ENCODE assay signal across 8 cellular contexts in genomic region chr7:43721193-43721806, GRCh38. TPM values are rescaled to one million over a fixed set of nuclear protein-coding genes. Genes with fewer than 3 reads are reported as not detected.
DNase-seq lines count a peak whose midpoint lies in the region; ATAC-seq, FAIRE-seq and TF ChIP-seq lines count a peak whose summit lies in the region.

No MANE protein-coding gene starts in this region.

- no peaks in the 10 kb centered on the region for H3K27me3 Mint-ChIP-seq in activated naive CD8-positive, alpha-beta T cell
- no peaks in the 10 kb centered on the region for H3K27me3 Mint-ChIP-seq in activated naive CD8-positive, alpha-beta T cell treated with anti-CD3 and anti-CD28 coated beads for 36 hours

- H4K20me1 ChIP-seq in GM12878 (ENCODE audit: control insufficient read depth, insufficient read depth) = no peaks in the 10 kb centered on the region; the same call in 1 of the 2 replicates

- H3K36me3 ChIP-seq in GM12878 (ENCODE audit: control insufficient read depth in 2 of 2, insufficient read depth in 2 of 2, low read length in 1 of 2) = peaks cover 3 to 4% of the 10 kb centered on the region in 2 experiments; a peak in 3 of 4 replicates
- H3K36me3 ChIP-seq in left lung = no peaks in the 10 kb centered on the region
- no peaks in the 10 kb centered on the region for H3K36me3 ChIP-seq in suprapubic skin

- TF ChIP-seq POLR2A in GM12878 (IDR thresholded peaks at IDR 0.05; ENCODE audit: low read depth, low read length) (no peak), suprapubic skin (IDR thresholded peaks at IDR 0.05) (no peak)

- in situ Hi-C loops in GM12878 (cut with MboI) = loop anchor here (5.0 to 10.0 kb wide), 3 partner anchors 116 to 786 kb away; partner anchors contain the start of genes MRPL32, PSMA2 and STK17A

- H3K36me3 Mint-ChIP-seq in activated naive CD8-positive, alpha-beta T cell = peaks cover 2% of the 10 kb centered on the region
- H3K36me3 Mint-ChIP-seq in activated naive CD8-positive, alpha-beta T cell treated with anti-CD3 and anti-CD28 coated beads for 36 hours = peaks cover 40% of the 10 kb centered on the region
- H3K36me3 Mint-ChIP-seq in stimulated activated effector memory CD8-positive, alpha-beta T cell treated with anti-CD3 and anti-CD28 coated beads, Interleukin-12 subunit alpha, Interleukin-12 subunit beta, amount 100 ng/mL, for 72 hours = peaks cover 19% of the 10 kb centered on the region

- 50% methylated on average over 2 of the region's 2 CpGs for WGBS in GM12878 (ENCODE audit: insufficient coverage, insufficient replicate concordance, low lambda C conversion rate, missing lambda C conversion rate)
- WGBS in suprapubic skin = 39% methylated on average over 2 of the region's 2 CpGs

- no peak overlapping the region for H3K4me3 Mint-ChIP-seq in activated naive CD8-positive, alpha-beta T cell
- H3K4me3 Mint-ChIP-seq in activated naive CD8-positive, alpha-beta T cell treated with anti-CD3 and anti-CD28 coated beads for 36 hours = no peak overlapping the region
- no peak overlapping the region for H3K4me3 Mint-ChIP-seq in stimulated activated effector memory CD8-positive, alpha-beta T cell treated with anti-CD3 and anti-CD28 coated beads, Interleukin-12 subunit alpha, Interleukin-12 subunit beta, amount 100 ng/mL, for 72 hours

- peak; percentile 68 for TF ChIP-seq RAD21 in GM12878 (IDR thresholded peaks at IDR 0.05; ENCODE audit: insufficient read depth, low read depth, low read length)

- TF ChIP-seq EP300 in GM12878 (IDR thresholded peaks at IDR 0.05; ENCODE audit: borderline replicate concordance in 1 of 2, control insufficient read depth in 1 of 2, low read depth in 2 of 2, low read length in 2 of 2) (no peak), suprapubic skin (IDR thresholded peaks at IDR 0.05) (no peak)

- POLR2A ChIA-PET in GM12878 (lab: Charles Lee) = interaction anchor here (0.6 to 2.8 kb wide), 6 partner anchors 9 to 139 kb away, joined by 3 to 10 read pairs (median 3); partner anchors contain the start of gene STK17A

- no peak overlapping the region for H3K27ac ChIP-seq in GM12878 (ENCODE audit: control insufficient read depth, insufficient read depth)
- no peak overlapping the region for H3K27ac ChIP-seq in left lung
- no peak overlapping the region for H3K27ac ChIP-seq in suprapubic skin

- peaks cover 82% of the 10 kb centered on the region for H3K79me2 ChIP-seq in GM12878 (ENCODE audit: control insufficient read depth, insufficient read depth, low read length)

- TF ChIP-seq CTCF in GM12878 (IDR thresholded peaks at IDR 0.05 in 2 of 3, conservative IDR thresholded peaks at IDR 0.05 in 1 of 3; ENCODE audit: control insufficient read depth in 2 of 3, extremely low read depth in 1 of 3, insufficient read depth in 1 of 3, low read depth in 3 of 3, low read length in 3 of 3) (peak; percentile 40 to 64 (median 44); a peak in 5 of 6 replicates), left lung (IDR thresholded peaks at IDR 0.05) (peak; percentile 53 to 55), suprapubic skin (IDR thresholded peaks at IDR 0.05) (peak in 1 of 2 donors; percentile 42)

- H3K4me2 ChIP-seq in GM12878 (ENCODE audit: control insufficient read depth, insufficient read depth) = no peak overlapping the region

- no peak for DNase-seq in activated naive CD8-positive, alpha-beta T cell treated with anti-CD3 and anti-CD28 coated beads for 36 hours
- DNase-seq in NCI-H2029 (lab: John Stamatoyannopoulos, UW) (peak; percentile 38), GM12878 (ENCODE audit: low read depth, low spot score) (no peak), left lung (no peak), suprapubic skin (ENCODE audit: low spot score in 2 of 2) (no peak), GDM1 (lab: John Stamatoyannopoulos, UW) (no peak)
- no peak for DNase-seq in stimulated activated effector memory CD8-positive, alpha-beta T cell treated with anti-CD3 and anti-CD28 coated beads, Interleukin-12 subunit alpha, Interleukin-12 subunit beta, amount 100 ng/mL, for 72 hours (ENCODE audit: low spot score in 2 of 2)

- no peak overlapping the region for H2AFZ ChIP-seq in GM12878 (ENCODE audit: control insufficient read depth, low read depth, low read length)

- H3K4me3 ChIP-seq in GM12878 (no peak overlapping the region), left lung (no peak overlapping the region), suprapubic skin (no peak overlapping the region)

- SMC1A ChIA-PET in GM12878 (lab: Charles Lee; ENCODE audit: uncharacterized antibody, unreplicated experiment) = interaction anchor here (0.6 to 5.9 kb wide), 28 partner anchors 9 to 267 kb away, joined by 3 to 99 read pairs (median 4); partner anchors contain the start of genes COA1 and STK17A

- intact Hi-C loops in GM12878 (cut with micrococcal nuclease; ENCODE audit: unreplicated experiment) = loop anchor here (1.0 to 10.0 kb wide), 3 partner anchors 138 to 786 kb away; partner anchors contain the start of genes MRPL32, PSMA2 and STK17A
- intact Hi-C loops in left lung (cut with DNase I) = loop anchor here in 1 of 2 donors (10.0 kb wide), 1 partner anchor 114 kb away; no protein-coding TSS in a partner anchor

- FAIRE-seq in GM12878 (lab: Jason Lieb, UNC) = no peak

- no peaks in the 10 kb centered on the region for H3K27me3 ChIP-seq in GM12878 (replicated peaks in 1 of 2; ENCODE audit: control insufficient read depth in 2 of 2, insufficient read depth in 2 of 2, low read length in 1 of 2)
- no peaks in the 10 kb centered on the region for H3K27me3 ChIP-seq in left lung
- H3K27me3 ChIP-seq in suprapubic skin = no peaks in the 10 kb centered on the region

- ATAC-seq in GM12878 = peak; percentile 52
- peak; percentile 69 for ATAC-seq in left lung
- ATAC-seq in stimulated activated effector memory CD8-positive, alpha-beta T cell treated with anti-CD3 and anti-CD28 coated beads, Interleukin-12 subunit alpha, Interleukin-12 subunit beta, amount 100 ng/mL, for 72 hours = no peak

- H3K9ac ChIP-seq in GM12878 (ENCODE audit: control insufficient read depth, insufficient read depth, low read length) = no peak overlapping the region

- H3K27ac Mint-ChIP-seq in activated naive CD8-positive, alpha-beta T cell = peak overlapping the region; percentile 80
- no peak overlapping the region for H3K27ac Mint-ChIP-seq in activated naive CD8-positive, alpha-beta T cell treated with anti-CD3 and anti-CD28 coated beads for 36 hours
- H3K27ac Mint-ChIP-seq in stimulated activated effector memory CD8-positive, alpha-beta T cell treated with anti-CD3 and anti-CD28 coated beads, Interleukin-12 subunit alpha, Interleukin-12 subunit beta, amount 100 ng/mL, for 72 hours = no peak overlapping the region

- H3K9me3 ChIP-seq in GM12878 (replicated peaks; ENCODE audit: control insufficient read depth, insufficient read depth, low read length) (no peaks in the 10 kb centered on the region; the same call in none of the 3 replicates), left lung (no peaks in the 10 kb centered on the region), suprapubic skin (no peaks in the 10 kb centered on the region)

- BruUV-seq in GM12878 (replicated peaks; lab: Mats Ljungman, UMichigan) = no TSS peak

- H3K4me1 ChIP-seq in GM12878 (ENCODE audit: control insufficient read depth, insufficient read depth, low read length) (no peaks in the 10 kb centered on the region), left lung (peaks cover 0 to 4% of the 10 kb centered on the region in 2 donors), suprapubic skin (peaks cover 11% of the 10 kb centered on the region)

- H3K9me3 Mint-ChIP-seq in activated naive CD8-positive, alpha-beta T cell (ENCODE audit: low read depth) = no peaks in the 10 kb centered on the region
- H3K9me3 Mint-ChIP-seq in activated naive CD8-positive, alpha-beta T cell treated with anti-CD3 and anti-CD28 coated beads for 36 hours = no peaks in the 10 kb centered on the region
- no peaks in the 10 kb centered on the region for H3K9me3 Mint-ChIP-seq in stimulated activated effector memory CD8-positive, alpha-beta T cell treated with anti-CD3 and anti-CD28 coated beads, Interleukin-12 subunit alpha, Interleukin-12 subunit beta, amount 100 ng/mL, for 72 hours

- H3K4me1 Mint-ChIP-seq in activated naive CD8-positive, alpha-beta T cell (ENCODE audit: low read depth) = peaks cover 55% of the 10 kb centered on the region
- H3K4me1 Mint-ChIP-seq in activated naive CD8-positive, alpha-beta T cell treated with anti-CD3 and anti-CD28 coated beads for 36 hours = peaks cover 51% of the 10 kb centered on the region
- peaks cover 46% of the 10 kb centered on the region for H3K4me1 Mint-ChIP-seq in stimulated activated effector memory CD8-positive, alpha-beta T cell treated with anti-CD3 and anti-CD28 coated beads, Interleukin-12 subunit alpha, Interleukin-12 subunit beta, amount 100 ng/mL, for 72 hours

- RAD21 ChIA-PET in GM12878 (lab: Charles Lee; ENCODE audit: unreplicated experiment) = interaction anchor here (0.7 to 6.8 kb wide), 15 partner anchors 9 to 738 kb away, joined by 3 to 150 read pairs (median 9); partner anchors contain the start of gene STK17A

- CTCF ChIA-PET in GM12878 (lab: Yijun Ruan, JAX) = interaction anchor here (0.6 to 7.6 kb wide), 37 partner anchors 9 to 780 kb away, joined by 3 to 169 read pairs (median 4); partner anchors contain the start of genes BLVRA, COA1 and STK17A

RNA-seq across cellular contexts. Expression of gene COA1, which starts 8.0 kb away (rescaled TPM):
- 10 to 100 TPM; 82.1 to 84.1 TPM for total RNA-seq in activated naive CD8-positive, alpha-beta T cell treated with anti-CD3 and anti-CD28 coated beads for 36 hours
- total RNA-seq in GM12878 (2013; cell fraction: nucleolus; rRNA removed) = 530 and 536 TPM in 2 replicates
- total RNA-seq in GM12878 (2014; rRNA removed) (87.1 and 102 TPM in 2 replicates), GM12878 (2014; rRNA removed; fragmentation: Illumina TruSeq; extraction: Trizol) (97.3 and 103 TPM in 2 replicates), GM12878 (2021) (83.1 and 84.9 TPM in 2 replicates), left lung (10 to 100 TPM; 41.5 to 43.8 TPM), suprapubic skin (100 to 1,000 TPM in 1 of 4 donors, 10 to 100 TPM in 3; 35.3 to 775 (median 40.0) TPM)
- 75.1 TPM for polyA plus RNA-seq in GM12878 (2011; ENCODE audit: low read depth)
- polyA plus RNA-seq in GM12878 (2011; rRNA removed) (109 and 117 TPM in 2 replicates), GM12878 (2014; fragmentation: Illumina TruSeq; extraction: Trizol) (122 and 171 TPM in 2 replicates), GM12878 (2014; fragmentation: Nextera tagmentation; extraction: Ambion mirVana) (100 to 1,000 TPM; 218 to 258 TPM), GM12878 (2014; rRNA removed) (105 and 126 TPM in 2 replicates), GM12878 (2016; fragmentation: Nextera tagmentation; extraction: Ambion mirVana) (100 to 1,000 TPM; 104 to 106 TPM)
- 98.4 and 113 TPM in 2 replicates for polyA plus RNA-seq in GM12878 (2011; cell fraction: cytosol; rRNA removed)
- polyA plus RNA-seq in GM12878 (2011; cell fraction: nucleus; rRNA removed) = 98.0 and 106 TPM in 2 replicates
- polyA plus RNA-seq in GM12878 (2012) = 80.5 and 85.8 TPM in 2 replicates
- 141 and 202 TPM in 2 replicates for polyA minus RNA-seq in GM12878 (2011; rRNA and poly(A)+ RNA removed)
- 22.2 and 26.7 TPM in 2 replicates for polyA minus RNA-seq in GM12878 (2011; cell fraction: cytosol; rRNA and poly(A)+ RNA removed)
- polyA minus RNA-seq in GM12878 (2011; cell fraction: nucleus; rRNA and poly(A)+ RNA removed) = 105 and 157 TPM in 2 replicates

RNA-seq across cellular contexts. Expression of gene BLVRA, which starts 37.2 kb away (rescaled TPM):
- total RNA-seq in activated naive CD8-positive, alpha-beta T cell treated with anti-CD3 and anti-CD28 coated beads for 36 hours = 10 to 100 TPM; 36.1 to 36.3 TPM
- 15.2 and 15.9 TPM in 2 replicates for total RNA-seq in GM12878 (2013; cell fraction: nucleolus; rRNA removed)
- total RNA-seq in GM12878 (2014; rRNA removed) (61.7 and 63.3 TPM in 2 replicates), GM12878 (2014; rRNA removed; fragmentation: Illumina TruSeq; extraction: Trizol) (66.5 and 67.9 TPM in 2 replicates), GM12878 (2021) (66.9 and 73.7 TPM in 2 replicates), left lung (10 to 100 TPM; 78.1 to 83.8 TPM), suprapubic skin (10 to 100 TPM; 24.4 to 43.9 (median 29.2) TPM)
- 43.7 TPM for polyA plus RNA-seq in GM12878 (2011; ENCODE audit: low read depth)
- polyA plus RNA-seq in GM12878 (2011; rRNA removed) (118 and 120 TPM in 2 replicates), GM12878 (2014; fragmentation: Illumina TruSeq; extraction: Trizol) (87.1 and 92.1 TPM in 2 replicates), GM12878 (2014; fragmentation: Nextera tagmentation; extraction: Ambion mirVana) (100 to 1,000 TPM; 187 to 198 TPM), GM12878 (2014; rRNA removed) (81.2 and 91.4 TPM in 2 replicates), GM12878 (2016; fragmentation: Nextera tagmentation; extraction: Ambion mirVana) (100 to 1,000 TPM; 113 TPM)
- 96.3 and 97.6 TPM in 2 replicates for polyA plus RNA-seq in GM12878 (2011; cell fraction: cytosol; rRNA removed)
- 50.2 and 66.6 TPM in 2 replicates for polyA plus RNA-seq in GM12878 (2011; cell fraction: nucleus; rRNA removed)
- 53.4 and 58.5 TPM in 2 replicates for polyA plus RNA-seq in GM12878 (2012)
- 46.7 and 73.4 TPM in 2 replicates for polyA minus RNA-seq in GM12878 (2011; rRNA and poly(A)+ RNA removed)
- polyA minus RNA-seq in GM12878 (2011; cell fraction: cytosol; rRNA and poly(A)+ RNA removed) = 17.5 and 29.0 TPM in 2 replicates
- 10.9 and 14.8 TPM in 2 replicates for polyA minus RNA-seq in GM12878 (2011; cell fraction: nucleus; rRNA and poly(A)+ RNA removed)
